Comparison of ENCODE assay signal across 11 cellular contexts in the genomic region with DNA sequence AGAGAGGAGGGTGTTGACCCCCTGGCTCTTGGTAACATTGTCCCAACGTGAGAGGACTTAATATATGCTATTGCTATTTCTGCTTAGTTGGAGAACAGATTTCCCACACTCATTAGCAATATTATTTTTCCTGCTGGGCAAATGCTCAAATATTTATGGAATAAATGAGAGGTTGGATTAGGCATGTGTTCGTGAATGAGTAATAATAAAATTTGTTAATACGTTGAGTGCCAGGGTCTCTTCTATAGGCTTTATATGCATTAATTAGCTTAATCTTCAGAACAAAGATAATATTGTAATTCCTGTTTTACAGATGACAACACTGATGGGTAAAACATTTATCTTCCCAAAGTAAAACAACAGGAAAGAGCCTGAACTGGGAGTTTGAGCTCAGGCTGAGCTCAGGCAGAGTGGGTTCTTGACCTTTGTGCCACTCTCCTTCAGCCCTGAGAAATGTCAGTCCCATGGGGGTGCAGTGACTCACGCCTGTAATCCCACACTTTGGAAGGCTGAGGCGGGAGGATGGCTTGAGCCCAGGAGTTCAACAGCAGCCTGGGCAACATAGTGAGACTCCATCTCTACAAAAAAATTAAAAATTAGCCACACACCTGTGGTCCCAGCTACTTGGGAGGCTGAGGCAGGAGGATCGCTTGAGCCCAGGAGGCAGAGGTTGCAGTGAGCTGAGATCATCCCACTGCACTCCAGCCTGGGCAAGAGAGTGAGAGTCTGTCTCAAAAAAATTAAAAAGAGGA. TPM values are rescaled to one million over a fixed set of nuclear protein-coding genes. Genes with fewer than 3 reads are reported as not detected.
DNase-seq lines count a peak whose midpoint lies in the region; ATAC-seq and TF ChIP-seq lines count a peak whose summit lies in the region.
"Had no signal": no experiment of that assay in that cellular context is flagged by ENCODE, and none has a peak within 500 bp of the region (broad histone marks: within the 10 kb centered on the region; RNA-seq: fewer than 3 reads in every experiment).

No MANE protein-coding gene starts in this region.

- H3K4me1 Mint-ChIP-seq in CD8-positive, alpha-beta T cell (ENCODE audit: low read depth): peaks cover 10% of the 10 kb centered on the region
- H3K4me1 Mint-ChIP-seq in effector memory CD8-positive, alpha-beta T cell (ENCODE audit: low read depth in 2 of 2): peaks cover 3 to 6% of the 10 kb centered on the region in 2 donors
- peaks cover 4% of the 10 kb centered on the region for H3K4me1 Mint-ChIP-seq in activated CD4-positive, alpha-beta memory T cell treated with anti-CD3 and anti-CD28 coated beads for 36 hours (ENCODE audit: low read depth)

- TF ChIP-seq POLR2A in vagina (IDR thresholded peaks at IDR 0.05): no peak

- no peak for TF ChIP-seq EP300 in neural cell (conservative IDR thresholded peaks at IDR 0.05; ENCODE audit: poor library complexity, severe bottlenecking)

- no peaks in the 10 kb centered on the region for H3K79me2 ChIP-seq in neural cell (replicated peaks; ENCODE audit: insufficient read depth, low read length)

- H3K4me3 ChIP-seq in CD8-positive, alpha-beta T cell (ENCODE audit: low read depth, low read length): no peak overlapping the region
- H3K4me3 ChIP-seq in neural cell (ENCODE audit: low read length) (peak overlapping the region; percentile 68), vagina (no peak overlapping the region)

- no peak overlapping the region for H3K27ac Mint-ChIP-seq in CD8-positive, alpha-beta T cell
- peak overlapping the region; percentile 68 to 77 for H3K27ac Mint-ChIP-seq in effector memory CD8-positive, alpha-beta T cell
- no peak overlapping the region for H3K27ac Mint-ChIP-seq in activated CD4-positive, alpha-beta memory T cell treated with anti-CD3 and anti-CD28 coated beads for 36 hours

- no peak for DNase-seq in CD8-positive, alpha-beta T cell
- peak; percentile 59 for DNase-seq in LHCN-M2 (ENCODE audit: low read depth)
- no peak for DNase-seq in effector memory CD8-positive, alpha-beta T cell
- no peak for DNase-seq in activated CD4-positive, alpha-beta memory T cell treated with anti-CD3 and anti-CD28 coated beads for 36 hours
- no peak for DNase-seq in HuH-7 (ENCODE audit: low spot score)
- no peak for DNase-seq in ecto neural progenitor cell (ENCODE audit: low spot score)
- no peak for DNase-seq in vagina (ENCODE audit: extremely low spot score in 2 of 2)
- DNase-seq: DMS79, NCI-H1436, retina had no signal

- H3K36me3 Mint-ChIP-seq in CD8-positive, alpha-beta T cell: peaks cover 44% of the 10 kb centered on the region
- no peaks in the 10 kb centered on the region for H3K36me3 Mint-ChIP-seq in effector memory CD8-positive, alpha-beta T cell (ENCODE audit: insufficient read depth)
- H3K36me3 Mint-ChIP-seq in activated CD4-positive, alpha-beta memory T cell treated with anti-CD3 and anti-CD28 coated beads for 36 hours: peaks cover 36% of the 10 kb centered on the region

- intact Hi-C loops in CD8-positive, alpha-beta T cell (cut with DNase I, micrococcal nuclease): no loop called here
- intact Hi-C loops in activated CD4-positive, alpha-beta memory T cell treated with anti-CD3 and anti-CD28 coated beads for 36 hours (cut with micrococcal nuclease): no loop called here
- intact Hi-C loops in vagina (cut with DNase I): no loop called here

- no peaks in the 10 kb centered on the region for H3K27me3 Mint-ChIP-seq in CD8-positive, alpha-beta T cell (ENCODE audit: low read depth)
- no peaks in the 10 kb centered on the region for H3K27me3 Mint-ChIP-seq in effector memory CD8-positive, alpha-beta T cell
- no peaks in the 10 kb centered on the region for H3K27me3 Mint-ChIP-seq in activated CD4-positive, alpha-beta memory T cell treated with anti-CD3 and anti-CD28 coated beads for 36 hours

- no peaks in the 10 kb centered on the region for H3K4me1 ChIP-seq in CD8-positive, alpha-beta T cell (ENCODE audit: insufficient read depth, low read length)
- H3K4me1 ChIP-seq in vagina: no peaks in the 10 kb centered on the region

- no peak for TF ChIP-seq RAD21 in neural cell (conservative IDR thresholded peaks at IDR 0.05)

- H3K9me3 Mint-ChIP-seq in CD8-positive, alpha-beta T cell: peaks cover 54% of the 10 kb centered on the region
- H3K9me3 Mint-ChIP-seq in effector memory CD8-positive, alpha-beta T cell: peaks cover 19 to 40% of the 10 kb centered on the region in 2 donors
- peaks cover 76% of the 10 kb centered on the region for H3K9me3 Mint-ChIP-seq in activated CD4-positive, alpha-beta memory T cell treated with anti-CD3 and anti-CD28 coated beads for 36 hours

- no peak for ATAC-seq in CD8-positive, alpha-beta T cell
- ATAC-seq in effector memory CD8-positive, alpha-beta T cell (replicated peaks): no peak

- no peak overlapping the region for H2AFZ ChIP-seq in neural cell (ENCODE audit: low read depth, low read length)

- POLR2A ChIA-PET in CD8-positive, alpha-beta T cell (lab: Charles Lee): no interaction called here
- POLR2A ChIA-PET in activated CD4-positive, alpha-beta memory T cell treated with anti-CD3 and anti-CD28 coated beads for 36 hours (lab: Charles Lee): no interaction called here

- H3K9ac ChIP-seq in neural cell (ENCODE audit: low read length): peak overlapping the region; percentile 54

- no peaks in the 10 kb centered on the region for H3K36me3 ChIP-seq in CD8-positive, alpha-beta T cell (ENCODE audit: insufficient read depth, low read length)
- H3K36me3 ChIP-seq in neural cell (ENCODE audit: insufficient read depth, low read length) (no peaks in the 10 kb centered on the region), vagina (no peaks in the 10 kb centered on the region)

- no peak for TF ChIP-seq CTCF in CD8-positive, alpha-beta T cell (IDR thresholded peaks at IDR 0.05)
- TF ChIP-seq CTCF in neural cell (IDR thresholded peaks at IDR 0.05; ENCODE audit: poor library complexity, severe bottlenecking) (no peak), vagina (IDR thresholded peaks at IDR 0.05) (no peak)

- H3K4me3 Mint-ChIP-seq in CD8-positive, alpha-beta T cell: peak overlapping the region; percentile 79
- H3K4me3 Mint-ChIP-seq in effector memory CD8-positive, alpha-beta T cell: peak overlapping the region in 1 of 2 donors; percentile 47
- no peak overlapping the region for H3K4me3 Mint-ChIP-seq in activated CD4-positive, alpha-beta memory T cell treated with anti-CD3 and anti-CD28 coated beads for 36 hours

- CTCF ChIA-PET in CD8-positive, alpha-beta T cell (lab: Charles Lee): interaction anchor here (1.2 kb wide), 1 partner anchor 23 kb away, joined by 3 read pairs; no protein-coding TSS in a partner anchor
- CTCF ChIA-PET in activated CD4-positive, alpha-beta memory T cell treated with anti-CD3 and anti-CD28 coated beads for 36 hours (lab: Charles Lee): no interaction called here

- H3K9me3 ChIP-seq in CD8-positive, alpha-beta T cell (ENCODE audit: low read length): peaks cover 18% of the 10 kb centered on the region
- H3K9me3 ChIP-seq in neural cell (ENCODE audit: low read length): no peaks in the 10 kb centered on the region
- peaks cover 16% of the 10 kb centered on the region for H3K9me3 ChIP-seq in vagina

- H3F3A ChIP-seq in neural cell (ENCODE audit: insufficient read depth, low read length, poor library complexity, severe bottlenecking): no peaks in the 10 kb centered on the region

- H3K27ac ChIP-seq in CD8-positive, alpha-beta T cell (ENCODE audit: low read depth, low read length): no peak overlapping the region
- no peak overlapping the region for H3K27ac ChIP-seq in neural cell (ENCODE audit: low read length)
- no peak overlapping the region for H3K27ac ChIP-seq in vagina

- peak overlapping the region; percentile 48 for H3K4me2 ChIP-seq in neural cell (ENCODE audit: low read length)

- no peaks in the 10 kb centered on the region for H4K20me1 ChIP-seq in neural cell (ENCODE audit: insufficient read depth)

- H3K9me2 ChIP-seq in neural cell (ENCODE audit: insufficient read depth, low read length): no peaks in the 10 kb centered on the region

- no peaks in the 10 kb centered on the region for H3K27me3 ChIP-seq in CD8-positive, alpha-beta T cell (ENCODE audit: insufficient read depth, low read length)
- H3K27me3 ChIP-seq in neural cell (ENCODE audit: insufficient read depth, low read depth, low read length) (no peaks in the 10 kb centered on the region), vagina (no peaks in the 10 kb centered on the region)

TF ChIP-seq in neural cell, 6 proteins besides CTCF, POLR2A, EP300 and RAD21 (continues in another document):
- TF ChIP-seq POLR2AphosphoS5 (IDR thresholded peaks at IDR 0.05) (no peak), EZH2 (IDR thresholded peaks at IDR 0.05; ENCODE audit: borderline replicate concordance, insufficient read depth, low read length, poor library complexity, severe bottlenecking) (no peak)

RNA-seq across cellular contexts. Expression of gene ZNF233, which starts 1.2 kb away (rescaled TPM):
- not detected for total RNA-seq in CD8-positive, alpha-beta T cell
- total RNA-seq in LHCN-M2 (2014; rRNA removed) (0.06 and 0.46 TPM in 2 replicates), vagina (not detected)
- 0.07 TPM for polyA plus RNA-seq in LHCN-M2 (2012)
- polyA plus RNA-seq in neural cell: 2.8 and 3.2 TPM in 2 replicates
- polyA minus RNA-seq in neural cell: 6.1 and 6.8 TPM in 2 replicates
- under 1 TPM in 1 of 2 experiments, not detected in 1; 0.12 TPM for total RNA-seq in activated CD4-positive, alpha-beta memory T cell treated with anti-CD3 and anti-CD28 coated beads for 36 hours

RNA-seq across cellular contexts. Expression of gene ZNF235, which starts 44.0 kb away (rescaled TPM):
- 1 to 10 TPM; 2.6 to 3.7 TPM for total RNA-seq in CD8-positive, alpha-beta T cell
- 1.7 and 3.5 TPM in 2 replicates for total RNA-seq in LHCN-M2 (2014; rRNA removed)
- 1.4 TPM for polyA plus RNA-seq in LHCN-M2 (2012)
- 7.0 and 12.6 TPM in 2 replicates for polyA plus RNA-seq in neural cell
- polyA minus RNA-seq in neural cell: 20.9 and 23.3 TPM in 2 replicates
- 1 to 10 TPM; 1.2 to 1.3 TPM for total RNA-seq in activated CD4-positive, alpha-beta memory T cell treated with anti-CD3 and anti-CD28 coated beads for 36 hours
- total RNA-seq in vagina: 5.9 TPM

RNA-seq across cellular contexts. Expression of gene ZNF227, which starts 48.5 kb away (rescaled TPM):
- 10 to 100 TPM; 22.6 to 23.0 TPM for total RNA-seq in CD8-positive, alpha-beta T cell
- 17.3 and 19.4 TPM in 2 replicates for total RNA-seq in LHCN-M2 (2014; rRNA removed)
- polyA plus RNA-seq in LHCN-M2 (2012): 4.7 TPM
- 21.2 and 25.5 TPM in 2 replicates for polyA plus RNA-seq in neural cell
- polyA minus RNA-seq in neural cell: 58.7 and 75.1 TPM in 2 replicates
- 10 to 100 TPM; 13.5 TPM for total RNA-seq in activated CD4-positive, alpha-beta memory T cell treated with anti-CD3 and anti-CD28 coated beads for 36 hours
- total RNA-seq in vagina: 14.2 TPM

Comparison
In these comparisons a context has a peak if more than half of its experiments do, and no peak if none do; other contexts are left out.
1. H3K27ac Mint-ChIP-seq: peak in effector memory CD8-positive, alpha-beta T cell (2 of 2); none in CD8-positive, alpha-beta T cell (single experiment) and activated CD4-positive, alpha-beta memory T cell treated with anti-CD3 and anti-CD28 coated beads for 36 hours (single experiment).